In the genomic region with DNA sequence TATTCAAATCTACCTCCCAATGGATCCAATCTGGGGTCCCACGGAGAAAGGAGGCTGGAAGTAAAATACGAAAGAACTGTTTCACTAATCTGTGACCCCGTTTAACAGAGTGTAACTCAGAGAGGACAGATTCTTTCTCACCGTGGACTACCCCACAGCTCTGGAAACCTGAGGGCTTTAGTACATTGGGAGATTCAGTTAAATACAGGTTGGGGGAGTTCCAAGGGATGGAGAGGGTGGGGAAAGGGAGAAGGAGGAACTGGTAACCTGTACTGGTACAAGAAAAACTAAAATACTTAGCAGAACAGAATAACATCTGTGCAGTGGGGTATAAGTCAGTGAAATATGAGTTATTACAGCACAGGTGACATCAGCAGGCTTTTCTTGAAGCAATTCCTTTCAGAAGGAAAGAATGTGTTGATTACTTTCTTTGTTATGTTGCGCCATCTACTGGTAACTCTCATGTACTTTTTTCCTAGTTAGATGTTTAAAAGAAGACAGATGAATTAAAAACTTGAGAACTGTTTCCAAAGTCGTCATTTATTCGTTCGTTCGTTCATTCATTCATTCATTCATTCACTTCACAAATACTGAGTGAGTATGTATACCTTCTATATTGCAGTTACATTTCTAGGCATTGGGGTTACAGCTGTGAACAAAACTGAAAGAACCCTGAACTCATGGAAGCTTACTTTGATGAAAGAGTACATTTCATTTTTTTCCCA, we compare ENCODE assay signal across 8 cellular contexts. TPM values are rescaled to one million over a fixed set of nuclear protein-coding genes. Genes with fewer than 3 reads are reported as not detected.
DNase-seq lines count a peak whose midpoint lies in the region; ATAC-seq and TF ChIP-seq lines count a peak whose summit lies in the region.

No MANE protein-coding gene starts in this region.

- no peak overlapping the region for H3K4me3 ChIP-seq in SU-DHL-6 (ENCODE audit: insufficient read depth, low read length, poor library complexity, severe bottlenecking)
- H3K4me3 ChIP-seq in fibroblast of pulmonary artery (replicated peaks; ENCODE audit: low read depth, low read length) = no peak overlapping the region

- DNase-seq in A172 (ENCODE audit: low spot score) (peak; percentile 83), GM04504 (ENCODE audit: low read depth) (peak; percentile 47), NCI-H1436 treated with DMSO at 0.1 percent for 48 hours (lab: John Stamatoyannopoulos, UW) (peak; percentile 6), fibroblast of pulmonary artery (ENCODE audit: low read depth) (peak; percentile 92), osteocyte (ENCODE audit: extremely low spot score, unreplicated experiment) (no peak)

- no peak overlapping the region for H3K27ac ChIP-seq in SU-DHL-6 (ENCODE audit: low read depth, low read length)

- no peaks in the 10 kb centered on the region for H4K20me1 ChIP-seq in SU-DHL-6 (ENCODE audit: low read depth, low read length)

- peaks cover 3% of the 10 kb centered on the region for H3K36me3 Mint-ChIP-seq in osteocyte (ENCODE audit: unreplicated experiment)

- peaks cover 12% of the 10 kb centered on the region for H3K9me3 Mint-ChIP-seq in osteocyte (ENCODE audit: unreplicated experiment)

- no peak overlapping the region for H3K4me2 ChIP-seq in SU-DHL-6 (ENCODE audit: low read depth, low read length, poor library complexity, severe bottlenecking)

- H3K27me3 ChIP-seq in SU-DHL-6 (ENCODE audit: low read length) = no peaks in the 10 kb centered on the region

- no peak overlapping the region for H3K4me3 Mint-ChIP-seq in osteocyte (ENCODE audit: unreplicated experiment)

- no peak overlapping the region for H3K9ac ChIP-seq in SU-DHL-6 (ENCODE audit: low read length)

- no peaks in the 10 kb centered on the region for H3K36me3 ChIP-seq in SU-DHL-6 (ENCODE audit: low read length)

- TF ChIP-seq CTCF in SU-DHL-6 (IDR thresholded peaks at IDR 0.05; ENCODE audit: insufficient read depth, low read length, poor library complexity, severe bottlenecking) = peak; percentile 29
- peak; percentile 51 for TF ChIP-seq CTCF in fibroblast of pulmonary artery (IDR thresholded peaks at IDR 0.05; ENCODE audit: low read length, missing control alignments)
- peak; percentile 69 for TF ChIP-seq CTCF in osteocyte (IDR thresholded peaks at IDR 0.05)

- ATAC-seq in GM21737 (IDR thresholded peaks at IDR 0.05; ENCODE audit: unreplicated experiment) (no peak), GM18520 (IDR thresholded peaks at IDR 0.05; ENCODE audit: unreplicated experiment) (no peak)

- H2AFZ ChIP-seq in SU-DHL-6 (ENCODE audit: low read depth, low read length, severe bottlenecking) = no peak overlapping the region

- peaks cover 20% of the 10 kb centered on the region for H3K27me3 Mint-ChIP-seq in osteocyte (ENCODE audit: unreplicated experiment)

- no peaks in the 10 kb centered on the region for H3F3A ChIP-seq in SU-DHL-6 (ENCODE audit: insufficient read depth)

- H3K79me2 ChIP-seq in SU-DHL-6 (ENCODE audit: insufficient read depth, low read length) = no peaks in the 10 kb centered on the region

- peaks cover 19% of the 10 kb centered on the region for H3K4me1 Mint-ChIP-seq in osteocyte (ENCODE audit: unreplicated experiment)

- H3K27ac Mint-ChIP-seq in osteocyte (ENCODE audit: unreplicated experiment) = no peak overlapping the region

- no peaks in the 10 kb centered on the region for H3K9me3 ChIP-seq in SU-DHL-6 (ENCODE audit: insufficient read depth, low read length)

- H3K9me2 ChIP-seq in SU-DHL-6 (replicated peaks; ENCODE audit: insufficient read depth, low read length) = no peaks in the 10 kb centered on the region

RNA-seq across cellular contexts. Expression of a gene that starts 30.0 kb away (rescaled TPM):
- total RNA-seq in A172 (2014; rRNA removed; shearing (Covaris generic)) = 110 and 157 TPM in 2 replicates
- total RNA-seq in osteocyte = 51.0 and 53.2 TPM in 2 replicates
